In the genomic region with DNA sequence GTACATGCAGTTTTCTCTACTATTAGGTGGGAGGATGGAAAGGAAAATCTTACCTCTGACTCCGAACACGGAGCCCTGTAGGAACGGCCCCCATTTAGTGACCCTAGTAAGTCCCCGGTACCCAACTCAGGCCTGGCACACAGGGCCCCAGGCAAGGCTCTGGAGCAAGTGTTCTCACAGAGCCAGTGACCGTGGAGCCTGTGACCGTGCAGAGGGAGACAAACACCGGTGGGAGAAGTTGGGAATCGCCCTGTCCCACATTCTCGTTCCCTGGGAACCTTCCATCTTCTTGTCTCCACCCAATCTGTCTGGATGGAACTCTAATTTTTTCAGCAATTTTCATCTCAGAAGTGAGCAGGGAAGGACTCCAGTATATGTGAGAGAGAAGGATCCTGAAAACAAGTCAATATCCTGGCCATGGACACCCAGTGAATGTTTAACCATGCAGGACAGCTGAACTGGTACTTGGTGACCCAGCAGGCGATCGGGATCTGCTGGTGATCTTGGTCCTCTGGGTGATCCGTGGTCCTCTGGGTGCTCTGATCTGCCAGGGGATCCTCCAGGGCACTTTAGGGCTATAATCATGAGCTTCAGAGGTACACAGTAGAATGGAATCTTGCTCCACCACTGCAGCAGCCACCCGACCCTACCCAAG, we compare ENCODE assay signal across 19 cellular contexts.
"Had no signal": no experiment of that assay in that cellular context is flagged by ENCODE, and none has a peak within 500 bp of the region (broad histone marks: within the 10 kb centered on the region; RNA-seq: fewer than 3 reads in every experiment).

No MANE protein-coding gene starts in this region.

- H3K27ac Mint-ChIP-seq: nephron progenitor cell had no signal

- H3K4me3 ChIP-seq: colonic mucosa, hepatocyte, left ventricle myocardium inferior, lung, pancreas, prostate gland, stomach, thoracic aorta, transverse colon had no signal

- H3K27ac ChIP-seq: colonic mucosa, hepatocyte, left ventricle myocardium inferior, neutrophil, pancreas, prostate gland, stomach, thoracic aorta, transverse colon had no signal

- ATAC-seq: pancreas, sciatic nerve had no signal

- H3K27me3 ChIP-seq: colonic mucosa, hepatocyte, neutrophil, pancreas, stomach, transverse colon had no signal

- H3K4me3 Mint-ChIP-seq: nephron progenitor cell had no signal

- H3K4me1 ChIP-seq: colonic mucosa, left ventricle myocardium inferior, prostate gland, transverse colon had no signal

- DNase-seq: colonic mucosa; dermis blood vessel endothelial cell; foreskin melanocyte; head of caudate nucleus; left ventricle myocardium inferior; mesenchymal stem cell; midbrain; nephron progenitor cell; pancreas; stimulated activated naive CD4-positive, alpha-beta T cell; stomach; substantia nigra; transverse colon had no signal

- H3K9me3 ChIP-seq: colonic mucosa, left ventricle myocardium inferior, neutrophil, pancreas, prostate gland, stomach, thoracic aorta, transverse colon had no signal

- H3K36me3 ChIP-seq: colonic mucosa, left ventricle myocardium inferior, neutrophil, pancreas, prostate gland, stomach, thoracic aorta, transverse colon had no signal
